8 cellular contexts compared by ENCODE assay signal in genomic region chr16:46386840-46387498, GRCh38.
DNase-seq lines count a peak whose midpoint lies in the region; ATAC-seq and TF ChIP-seq lines count a peak whose summit lies in the region.
"Not testable (repeated sequence)": the region's sequence is repeated elsewhere in the genome, so short reads cannot be mapped to it uniquely, and the experiment has no call there.

No MANE protein-coding gene starts in this region.

- ATAC-seq in GM18505 (IDR thresholded peaks at IDR 0.05; ENCODE audit: unreplicated experiment) = peak; percentile 5
- ATAC-seq in GM21526 (IDR thresholded peaks at IDR 0.05; ENCODE audit: low FRiP score, unreplicated experiment) = peak; percentile 10
- ATAC-seq in HG03025 (IDR thresholded peaks at IDR 0.05; ENCODE audit: low FRiP score, unreplicated experiment) = peak; percentile 1
- ATAC-seq in foreskin keratinocyte = peak; percentile 5
- peak in 1 of 2 donors; percentile 8 for ATAC-seq in naive thymus-derived CD8-positive, alpha-beta T cell
- ATAC-seq in thoracic aorta (ENCODE audit: insufficient number of reproducible peaks, low FRiP score, low read depth) = peak; percentile 5

- H3K4me3 Mint-ChIP-seq in activated naive CD4-positive, alpha-beta T cell treated with anti-CD3 and anti-CD28 coated beads, Interleukin-2, amount 10 ng/mL, durations not matched to agents 7 days and 5 days; naive thymus-derived CD8-positive, alpha-beta T cell: not testable (repeated sequence)

- not testable (repeated sequence) for H3K4me1 Mint-ChIP-seq in activated naive CD4-positive, alpha-beta T cell treated with anti-CD3 and anti-CD28 coated beads, Interleukin-2, amount 10 ng/mL, durations not matched to agents 7 days and 5 days; naive thymus-derived CD8-positive, alpha-beta T cell

- H4K20me1 ChIP-seq in PC-9 (ENCODE audit: insufficient read depth) = not testable (repeated sequence)

- TF ChIP-seq CTCF in PC-9 (conservative IDR thresholded peaks at IDR 0.05); foreskin keratinocyte (conservative IDR thresholded peaks at IDR 0.05); thoracic aorta (IDR thresholded peaks at IDR 0.05): not testable (repeated sequence)

- not testable (repeated sequence) for BruUV-seq in PC-9 (replicated peaks; lab: Mats Ljungman, UMichigan)

- H3K27me3 ChIP-seq in PC-9 (ENCODE audit: insufficient read depth, low read depth); foreskin keratinocyte; thoracic aorta (replicated peaks; ENCODE audit: insufficient read depth): not testable (repeated sequence)

- H3K4me3 ChIP-seq in PC-9 = peak overlapping the region; percentile 0; the same call in 1 of the 2 replicates
- not testable (repeated sequence) for H3K4me3 ChIP-seq in thoracic aorta

- not testable (repeated sequence) for H3K36me3 ChIP-seq in PC-9 (ENCODE audit: low read depth); thoracic aorta

- H3K4me2 ChIP-seq in PC-9 = not testable (repeated sequence)

- not testable (repeated sequence) for H3K9me2 ChIP-seq in PC-9 (ENCODE audit: insufficient read depth)

- CTCF ChIA-PET in PC-9 (lab: Charles Lee); activated naive CD4-positive, alpha-beta T cell treated with anti-CD3 and anti-CD28 coated beads, Interleukin-2, amount 10 ng/mL, durations not matched to agents 7 days and 5 days (lab: Charles Lee): not testable (repeated sequence)

- not testable (repeated sequence) for H2AFZ ChIP-seq in PC-9

- H3K36me3 Mint-ChIP-seq in activated naive CD4-positive, alpha-beta T cell treated with anti-CD3 and anti-CD28 coated beads, Interleukin-2, amount 10 ng/mL, durations not matched to agents 7 days and 5 days = not testable (repeated sequence)
- H3K36me3 Mint-ChIP-seq in naive thymus-derived CD8-positive, alpha-beta T cell = peaks cover 3 to 18% (median 12%) of the 10 kb centered on the region in 3 donors

- H3K9me3 Mint-ChIP-seq in activated naive CD4-positive, alpha-beta T cell treated with anti-CD3 and anti-CD28 coated beads, Interleukin-2, amount 10 ng/mL, durations not matched to agents 7 days and 5 days = peaks cover 24% of the 10 kb centered on the region
- H3K9me3 Mint-ChIP-seq in naive thymus-derived CD8-positive, alpha-beta T cell = peaks cover 0 to 31% (median 13%) of the 10 kb centered on the region in 9 donors

- not testable (repeated sequence) for H3F3A ChIP-seq in PC-9 (ENCODE audit: insufficient read depth, low read depth)

- not testable (repeated sequence) for DNase-seq in PC-9, foreskin keratinocyte
- DNase-seq in activated naive CD4-positive, alpha-beta T cell treated with anti-CD3 and anti-CD28 coated beads, Interleukin-2, amount 10 ng/mL, durations not matched to agents 7 days and 5 days = peak; percentile 58
- DNase-seq in naive thymus-derived CD8-positive, alpha-beta T cell = peak in 7 of 10 donors; percentile 5 to 73 (median 64)
- DNase-seq in thoracic aorta (ENCODE audit: low spot score) = peak; percentile 20

- intact Hi-C loops in PC-9 (cut with micrococcal nuclease; ENCODE audit: unreplicated experiment) = not testable (repeated sequence)

- not testable (repeated sequence) for H3K79me2 ChIP-seq in PC-9 (ENCODE audit: low read depth)

- H3K9me3 ChIP-seq in PC-9 (ENCODE audit: insufficient read depth, low read depth); thoracic aorta: not testable (repeated sequence)

- not testable (repeated sequence) for H3K27ac Mint-ChIP-seq in activated naive CD4-positive, alpha-beta T cell treated with anti-CD3 and anti-CD28 coated beads, Interleukin-2, amount 10 ng/mL, durations not matched to agents 7 days and 5 days; naive thymus-derived CD8-positive, alpha-beta T cell

- H3K27ac ChIP-seq in PC-9, foreskin keratinocyte, thoracic aorta: not testable (repeated sequence)

- TF ChIP-seq POLR2A in GM18505 (IDR thresholded peaks at IDR 0.05; ENCODE audit: borderline replicate concordance, extremely low read depth, insufficient read depth, insufficient read length) = not testable (repeated sequence)

- H3K4me1 ChIP-seq in PC-9 (replicated peaks; ENCODE audit: insufficient read depth); foreskin keratinocyte; thoracic aorta (ENCODE audit: control insufficient read depth in 1 of 2, low read depth in 2 of 2): not testable (repeated sequence)

- POLR2A ChIA-PET in PC-9 (lab: Charles Lee; ENCODE audit: unreplicated experiment); naive thymus-derived CD8-positive, alpha-beta T cell (lab: Charles Lee): not testable (repeated sequence)

- H3K27me3 Mint-ChIP-seq in activated naive CD4-positive, alpha-beta T cell treated with anti-CD3 and anti-CD28 coated beads, Interleukin-2, amount 10 ng/mL, durations not matched to agents 7 days and 5 days; naive thymus-derived CD8-positive, alpha-beta T cell: not testable (repeated sequence)
